Comparison of ENCODE assay signal across 8 cellular contexts in the genomic region with DNA sequence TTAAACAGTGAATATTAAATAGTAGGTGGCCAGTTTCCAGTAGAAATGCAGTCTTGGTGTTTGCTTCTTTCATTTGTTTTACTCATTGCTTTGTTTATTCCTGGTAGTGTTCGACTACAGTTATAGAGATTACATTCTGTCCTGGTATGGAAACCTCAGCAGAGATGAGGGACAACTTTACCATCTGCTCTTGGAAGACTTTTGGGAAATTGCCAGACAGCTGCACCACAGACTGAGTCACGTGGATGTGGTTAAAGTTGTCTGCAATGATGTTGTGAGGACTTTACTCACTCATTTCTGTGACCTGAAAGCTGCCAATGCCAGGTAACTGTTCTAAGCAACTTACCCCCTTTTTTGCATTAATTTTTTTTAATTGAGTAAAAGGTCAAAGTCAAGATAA. TPM values are rescaled to one million over a fixed set of nuclear protein-coding genes. Genes with fewer than 3 reads are reported as not detected.
A peak's percentile ranks its signal among the peaks of the same experiment; 100 is the strongest.
DNase-seq lines count a peak whose midpoint lies in the region; ATAC-seq, FAIRE-seq and TF ChIP-seq lines count a peak whose summit lies in the region.
"Not testable (repeated sequence)": the region's sequence is repeated elsewhere in the genome, so short reads cannot be mapped to it uniquely, and the experiment has no call there.

No MANE protein-coding gene starts in this region.

- H3K9me3 Mint-ChIP-seq in CD4-positive, alpha-beta T cell: not testable (repeated sequence)

- CTCF ChIA-PET in CD4-positive, alpha-beta T cell (lab: Charles Lee): not testable (repeated sequence)

- H3K4me3 ChIP-seq in skeletal muscle satellite cell (ENCODE audit: low read length): not testable (repeated sequence)

- peak; percentile 41 for ATAC-seq in CD4-positive, alpha-beta T cell (ENCODE audit: poor library complexity)
- ATAC-seq in HG03460 (IDR thresholded peaks at IDR 0.05; ENCODE audit: unreplicated experiment): peak; percentile 36
- ATAC-seq in activated CD4-positive, CD25-positive, alpha-beta regulatory T cell treated with anti-CD3 and anti-CD28 coated beads, Interleukin-2, amount 50 U/mL, for 24 hours: peak; percentile 69 to 90

- peak; percentile 96 for FAIRE-seq in GM19239 (lab: Jason Lieb, UNC)
- peak; percentile 87 for FAIRE-seq in islet of Langerhans (lab: Jason Lieb, UNC)

- H3K4me1 ChIP-seq in skeletal muscle satellite cell (ENCODE audit: control insufficient read depth, insufficient read depth, low read length): peaks cover 35% of the 10 kb centered on the region

- H3K27ac Mint-ChIP-seq in CD4-positive, alpha-beta T cell: peak overlapping the region; percentile 28

- TF ChIP-seq CTCF in CD4-positive, alpha-beta T cell (IDR thresholded peaks at IDR 0.05): not testable (repeated sequence)

- not testable (repeated sequence) for H3K9ac ChIP-seq in skeletal muscle satellite cell (ENCODE audit: low read depth, low read length)

- H3K4me2 ChIP-seq in skeletal muscle satellite cell (ENCODE audit: low read length): peak overlapping the region; percentile 46

- H3K36me3 Mint-ChIP-seq in CD4-positive, alpha-beta T cell (ENCODE audit: low read depth): not testable (repeated sequence)

- H3K27me3 Mint-ChIP-seq in CD4-positive, alpha-beta T cell: not testable (repeated sequence)

- H3K36me3 ChIP-seq in skeletal muscle satellite cell (ENCODE audit: insufficient read depth, low read length): not testable (repeated sequence)

- intact Hi-C loops in CD4-positive, alpha-beta T cell (cut with DNase I, micrococcal nuclease): not testable (repeated sequence)

- H3K27ac ChIP-seq in CD4-positive, alpha-beta T cell (ENCODE audit: low read depth, low read length): not testable (repeated sequence)

- not testable (repeated sequence) for H3K4me3 Mint-ChIP-seq in CD4-positive, alpha-beta T cell

- not testable (repeated sequence) for H3K9me3 ChIP-seq in CD4-positive, alpha-beta T cell (ENCODE audit: control insufficient read depth, low read length); skeletal muscle satellite cell (replicated peaks; ENCODE audit: low read length)

- H3K4me1 Mint-ChIP-seq in CD4-positive, alpha-beta T cell (ENCODE audit: low read depth): peaks cover 32% of the 10 kb centered on the region

- not testable (repeated sequence) for H3K27me3 ChIP-seq in CD4-positive, alpha-beta T cell (ENCODE audit: control insufficient read depth, insufficient read depth, low read length); skeletal muscle satellite cell (ENCODE audit: control insufficient read depth, insufficient read depth, low read length)

- DNase-seq in CD4-positive, alpha-beta T cell; GM19239 (ENCODE audit: insufficient read length, low spot score): not testable (repeated sequence)
- DNase-seq in NCI-H524 treated with DMSO at 0.1 percent for 48 hours (lab: John Stamatoyannopoulos, UW): peak; percentile 18
- DNase-seq in dermis blood vessel endothelial cell: peak; percentile 54

- POLR2A ChIA-PET in CD4-positive, alpha-beta T cell (lab: Charles Lee): not testable (repeated sequence)

RNA-seq across cellular contexts. Expression of a gene that starts 49.3 kb away (rescaled TPM):
- 1 to 10 TPM; 7.9 to 9.1 TPM for total RNA-seq in CD4-positive, alpha-beta T cell
- 61.8 and 73.2 TPM in 2 replicates for total RNA-seq in dermis blood vessel endothelial cell
- total RNA-seq in skeletal muscle satellite cell (2012; rRNA removed): 18.6 and 19.0 TPM in 2 replicates

RNA-seq across cellular contexts. Expression of a gene that starts 54.9 kb away (rescaled TPM):
- total RNA-seq in CD4-positive, alpha-beta T cell: 10 to 100 TPM; 24.5 to 26.6 TPM
- total RNA-seq in dermis blood vessel endothelial cell: 26.2 and 41.8 TPM in 2 replicates
- total RNA-seq in skeletal muscle satellite cell (2012; rRNA removed): 44.6 and 51.5 TPM in 2 replicates
